Comparison of ENCODE assay signal across 7 cellular contexts in the genomic region with DNA sequence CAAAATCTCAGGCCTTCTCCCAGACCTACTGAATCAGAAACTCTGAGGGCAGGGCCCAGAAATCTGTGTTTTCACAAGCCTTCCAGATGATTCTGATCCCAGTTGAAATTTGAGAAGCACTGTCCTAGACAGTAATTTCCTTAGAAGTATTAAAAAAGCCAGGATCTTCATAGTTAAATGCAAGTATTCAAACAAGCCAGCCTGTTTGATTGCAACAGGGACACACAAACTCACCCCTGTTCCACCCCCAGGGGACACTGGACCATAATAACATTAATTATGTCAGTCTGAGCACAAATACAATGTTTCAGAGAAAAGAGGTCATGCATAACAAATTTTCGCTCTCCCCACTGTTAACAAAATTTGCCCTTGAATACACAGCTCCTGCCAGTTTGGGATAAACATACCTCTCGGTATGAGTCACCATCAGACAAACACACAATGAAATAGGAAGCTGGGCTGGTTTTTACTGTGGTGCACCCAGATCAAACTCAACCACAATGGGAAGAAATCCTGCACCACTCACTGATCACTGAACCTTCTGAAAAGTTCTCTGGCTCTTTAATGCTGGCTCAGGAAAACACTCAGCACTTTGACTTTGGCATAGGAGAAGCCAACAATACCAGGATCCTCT. TPM values are rescaled to one million over a fixed set of nuclear protein-coding genes. Genes with fewer than 3 reads are reported as not detected.
DNase-seq lines count a peak whose midpoint lies in the region; ATAC-seq and TF ChIP-seq lines count a peak whose summit lies in the region.

No MANE protein-coding gene starts in this region.

- no peaks in the 10 kb centered on the region for H3K9me3 ChIP-seq in SK-N-SH
- H3K9me3 ChIP-seq in heart right ventricle, result peaks cover 0 to 7% (median 0%) of the 10 kb centered on the region in 11 donors
- H3K9me3 ChIP-seq in subcutaneous abdominal adipose tissue (ENCODE audit: control insufficient read depth in 5 of 5, low read length in 5 of 5), result peaks cover 0 to 6% (median 0%) of the 10 kb centered on the region in 5 donors

- WGBS in SK-N-SH (ENCODE audit: low lambda C conversion rate), result 25% methylated on average over 2 of the region's 2 CpGs
- 39 to 45% methylated on average over 2 of the region's 2 CpGs for WGBS in heart right ventricle, 2 donors

- no peak overlapping the region for H2AFZ ChIP-seq in SK-N-SH (ENCODE audit: low read depth)

- POLR2A ChIA-PET in HEK293T (lab: Yijun Ruan, JAX), result interaction anchor here (0.7 to 1.9 kb wide), 2 partner anchors 8 to 614 kb away, joined by 3 to 5 read pairs; no protein-coding TSS in a partner anchor
- POLR2A ChIA-PET in SK-N-SH (lab: Yijun Ruan, JAX), result no interaction called here

- H3F3A ChIP-seq in SK-N-SH (replicated peaks; ENCODE audit: insufficient read depth), result peaks cover 18% of the 10 kb centered on the region

- H3K4me1 ChIP-seq in SK-N-SH (ENCODE audit: control insufficient read depth in 1 of 2, insufficient read depth in 2 of 2, low read depth in 1 of 2, low read length in 1 of 2) (peaks cover 0 to 8% of the 10 kb centered on the region in 2 experiments; a peak in 3 of 4 replicates), heart right ventricle (peaks cover 27 to 99% (median 69%) of the 10 kb centered on the region in 9 donors), subcutaneous abdominal adipose tissue (ENCODE audit: control insufficient read depth in 5 of 5, insufficient read depth in 5 of 5, low read length in 5 of 5) (peaks cover 6 to 44% (median 20%) of the 10 kb centered on the region in 5 donors)

- H3K4me2 ChIP-seq in SK-N-SH, result peak overlapping the region; percentile 49; the same call in 1 of the 2 replicates

- H3K79me2 ChIP-seq in SK-N-SH (ENCODE audit: insufficient read depth), result no peaks in the 10 kb centered on the region

- DNase-seq in HEK293T (ENCODE audit: extremely low spot score) (peak; percentile 26), SK-N-SH (no peak), heart right ventricle (no peak)

- CTCF ChIA-PET in HEK293T (lab: Yijun Ruan, JAX), result no interaction called here
- CTCF ChIA-PET in SK-N-SH (lab: Yijun Ruan, JAX), result no interaction called here

- intact Hi-C loops in heart right ventricle (cut with DNase I), result loop anchor here in 1 of 10 donors (5.0 kb wide), 1 partner anchor 71 kb away; no protein-coding TSS in a partner anchor

- peak in 1 of 2 experiments; percentile 29; a peak in 1 of 4 replicates for TF ChIP-seq EP300 in SK-N-SH (IDR thresholded peaks at IDR 0.05; ENCODE audit: borderline replicate concordance in 1 of 2, low read depth in 1 of 2, low read length in 1 of 2)

- no peaks in the 10 kb centered on the region for H3K36me3 ChIP-seq in SK-N-SH (replicated peaks in 1 of 2; ENCODE audit: control insufficient read depth in 1 of 2, insufficient read depth in 2 of 2, low read length in 1 of 2)
- H3K36me3 ChIP-seq in heart right ventricle, result peaks cover 0 to 20% (median 2%) of the 10 kb centered on the region in 9 donors
- H3K36me3 ChIP-seq in subcutaneous abdominal adipose tissue (ENCODE audit: control insufficient read depth in 5 of 5, insufficient read depth in 5 of 5, low read length in 5 of 5), result peaks cover 0 to 3% (median 1%) of the 10 kb centered on the region in 5 donors

- no peak for TF ChIP-seq RAD21 in SK-N-SH (IDR thresholded peaks at IDR 0.05; ENCODE audit: low read length)

- no peaks in the 10 kb centered on the region for H3K9me2 ChIP-seq in SK-N-SH

- ATAC-seq in heart right ventricle, result peak in 7 of 8 donors; percentile 45 to 77 (median 52)
- no peak for ATAC-seq in HG02852 (IDR thresholded peaks at IDR 0.05; ENCODE audit: unreplicated experiment)
- no peak for ATAC-seq in activated CD4-positive, CD25-positive, alpha-beta regulatory T cell treated with anti-CD3 and anti-CD28 coated beads, Interleukin-2, amount 50 U/mL, for 24 hours
- no peak for ATAC-seq in GM18861 (IDR thresholded peaks at IDR 0.05; ENCODE audit: unreplicated experiment)

- H3K27ac ChIP-seq in SK-N-SH (ENCODE audit: low read depth in 2 of 2, low read length in 1 of 2), result peak overlapping the region; percentile 65 to 78; a peak in 3 of 4 replicates
- H3K27ac ChIP-seq in heart right ventricle, result peak overlapping the region in 9 of 10 donors; percentile 31 to 95 (median 60)
- peak overlapping the region; percentile 50 for H3K27ac ChIP-seq in subcutaneous abdominal adipose tissue (ENCODE audit: low read depth, low read length)

- no peaks in the 10 kb centered on the region for H3K27me3 ChIP-seq in SK-N-SH (ENCODE audit: insufficient read depth)
- no peaks in the 10 kb centered on the region for H3K27me3 ChIP-seq in heart right ventricle
- no peaks in the 10 kb centered on the region for H3K27me3 ChIP-seq in subcutaneous abdominal adipose tissue (ENCODE audit: control insufficient read depth in 5 of 5, insufficient read depth in 4 of 5, low read length in 5 of 5)

- H3K9ac ChIP-seq in SK-N-SH, result no peak overlapping the region
- H3K9ac ChIP-seq in subcutaneous abdominal adipose tissue (ENCODE audit: low read length in 5 of 5), result no peak overlapping the region

- H3K4me3 ChIP-seq in SK-N-SH (ENCODE audit: low read depth in 2 of 2, low read length in 1 of 2) (no peak overlapping the region; a peak in 1 of 4 replicates), heart right ventricle (no peak overlapping the region), subcutaneous abdominal adipose tissue (ENCODE audit: low read depth in 1 of 5, low read length in 5 of 5) (no peak overlapping the region)

- TF ChIP-seq CTCF in SK-N-SH (IDR thresholded peaks at IDR 0.05) (no peak), heart right ventricle (IDR thresholded peaks at IDR 0.05) (no peak)

- H4K20me1 ChIP-seq in SK-N-SH (ENCODE audit: insufficient read depth), result no peaks in the 10 kb centered on the region

TF ChIP-seq in HEK293T, 16 proteins besides CTCF, POLR2A, EP300 and RAD21:
- TF ChIP-seq PKNOX1 (IDR thresholded peaks at IDR 0.05) (no peak), CTBP1 (IDR thresholded peaks at IDR 0.05; ENCODE audit: borderline replicate concordance) (no peak), HDGF (IDR thresholded peaks at IDR 0.05; ENCODE audit: borderline replicate concordance) (no peak), NFRKB (IDR thresholded peaks at IDR 0.05) (no peak), SUZ12 (IDR thresholded peaks at IDR 0.05) (no peak), FOXA1 (IDR thresholded peaks at IDR 0.05) (no peak), FOXK2 (IDR thresholded peaks at IDR 0.05) (no peak), FOXM1 (IDR thresholded peaks at IDR 0.05; ENCODE audit: borderline replicate concordance) (no peak), TARDBP (IDR thresholded peaks at IDR 0.05) (no peak), L3MBTL2 (conservative IDR thresholded peaks at IDR 0.05) (no peak), SP1 (IDR thresholded peaks at IDR 0.05) (no peak), ZNF384 (IDR thresholded peaks at IDR 0.05) (no peak), BHLHE40 (IDR thresholded peaks at IDR 0.05; ENCODE audit: borderline replicate concordance) (no peak), ELF4 (IDR thresholded peaks at IDR 0.05) (no peak), ARNT (IDR thresholded peaks at IDR 0.05) (no peak)
TF ChIP-seq in HEK293T: peak in this region for 0.

TF ChIP-seq in SK-N-SH, 30 proteins besides CTCF, POLR2A, EP300 and RAD21 (continues in another document):
- TF ChIP-seq RCOR1 (IDR thresholded peaks at IDR 0.05; ENCODE audit: low read length) (no peak), GABPA (IDR thresholded peaks at IDR 0.05; ENCODE audit: low read depth) (no peak), YY1 (IDR thresholded peaks at IDR 0.05; ENCODE audit: low read depth) (no peak), FOSL2 (IDR thresholded peaks at IDR 0.05; ENCODE audit: borderline replicate concordance, low read depth) (peak; percentile 78; the same call in 1 of the 2 replicates), JUND (IDR thresholded peaks at IDR 0.05) (peak; percentile 76), NFIC (IDR thresholded peaks at IDR 0.05; ENCODE audit: borderline replicate concordance) (no peak; the same call in 1 of the 2 replicates), RXRA (IDR thresholded peaks at IDR 0.05; ENCODE audit: borderline replicate concordance, low read depth) (0 out of 2 replicates have a peak, but pooled peaks have one; percentile 28), RFX5 (IDR thresholded peaks at IDR 0.05; ENCODE audit: low read length) (no peak), FOXJ3 (CRISPR knock-in tag; IDR thresholded peaks at IDR 0.05) (no peak), CHD2 (IDR thresholded peaks at IDR 0.05; ENCODE audit: low read length, partially characterized antibody) (no peak), MEF2A (IDR thresholded peaks at IDR 0.05; ENCODE audit: borderline replicate concordance, low read depth) (no peak), ELF1 (IDR thresholded peaks at IDR 0.05) (no peak), TAF1 (IDR thresholded peaks at IDR 0.05; ENCODE audit: borderline replicate concordance, low read depth, low read length) (no peak), REST (IDR thresholded peaks at IDR 0.05; ENCODE audit: low read depth, low read length) (no peak), SMC3 (IDR thresholded peaks at IDR 0.05; ENCODE audit: low read depth, low read length) (no peak)

RNA-seq across cellular contexts. Expression of gene ABLIM1, which starts 34.3 kb away (rescaled TPM):
- 16.1 and 24.9 TPM in 2 replicates for polyA plus RNA-seq in SK-N-SH (2012; rRNA removed)
- 13.0 and 19.7 TPM in 2 replicates for polyA plus RNA-seq in SK-N-SH (2012; cell fraction: cytosol; rRNA removed)
- 21.3 and 27.5 TPM in 2 replicates for polyA plus RNA-seq in SK-N-SH (2012; cell fraction: nucleus; rRNA removed)
- 100 to 1,000 TPM; 522 to 816 (median 606) TPM for total RNA-seq in heart right ventricle
- 100 to 1,000 TPM; 119 to 363 TPM for polyA plus RNA-seq in heart right ventricle

Comparison
In these comparisons a context has a peak if more than half of its experiments do, and no peak if none do; other contexts are left out.
1. ATAC-seq: peak in heart right ventricle (7 of 8); none in HG02852 (single experiment), activated CD4-positive, CD25-positive, alpha-beta regulatory T cell treated with anti-CD3 and anti-CD28 coated beads, Interleukin-2, amount 50 U/mL, for 24 hours (0 of 2) and GM18861 (single experiment).
2. RNA of gene ABLIM1, which starts 34.3 kb away (polyA plus RNA-seq): 119 to 363 TPM in heart right ventricle; 13.0 to 27.5 TPM in SK-N-SH; every median in the first group is over 4 times any median in the second.
3. Peak in every context shown above with its lines, with median percentiles within 50 percentile points of each other: H3K27ac ChIP-seq.